Comparison of ENCODE assay signal across 9 cellular contexts in the genomic region with DNA sequence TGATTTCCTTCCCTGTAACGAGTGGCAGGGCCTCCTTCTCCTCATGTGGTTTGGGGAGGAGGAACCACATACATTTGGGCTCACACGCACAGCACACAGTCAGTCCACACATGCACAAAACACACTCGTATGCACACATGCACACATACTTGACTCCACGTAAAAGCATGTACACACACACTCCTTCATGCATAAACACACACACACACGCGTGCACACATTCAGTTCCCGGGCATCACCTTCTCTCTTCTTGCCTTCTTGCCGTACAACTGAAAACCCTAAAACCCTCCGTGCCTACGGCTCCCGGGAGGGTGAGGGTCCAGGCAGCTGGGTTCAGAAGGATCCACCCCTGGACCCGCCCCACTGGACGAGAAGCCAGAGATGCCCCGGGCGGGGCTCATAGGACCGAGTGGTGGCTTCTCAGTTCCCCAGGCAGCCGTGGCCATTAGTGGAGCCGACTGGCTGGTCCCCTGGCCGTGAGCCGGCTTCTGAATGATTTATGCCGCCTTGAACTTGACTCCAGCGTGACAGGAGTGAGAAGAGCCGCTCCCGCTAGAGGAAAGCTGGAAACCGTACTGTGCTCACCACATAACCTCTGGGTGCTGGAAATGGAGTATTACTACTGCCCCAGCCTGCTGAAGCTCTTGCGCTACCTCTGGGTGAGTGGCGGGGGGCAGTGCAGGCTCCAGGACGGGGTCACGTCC.
DNase-seq lines count a peak whose midpoint lies in the region; ATAC-seq and TF ChIP-seq lines count a peak whose summit lies in the region.
"Had no signal": no experiment of that assay in that cellular context is flagged by ENCODE, and none has a peak within 500 bp of the region (broad histone marks: within the 10 kb centered on the region; RNA-seq: fewer than 3 reads in every experiment).

No MANE protein-coding gene starts in this region.

- H3K36me3 ChIP-seq in skeletal muscle tissue (ENCODE audit: control insufficient read depth in 3 of 3, insufficient read depth in 3 of 3, low read length in 3 of 3): no peaks in the 10 kb centered on the region
- H3K36me3 ChIP-seq in Caco-2 (ENCODE audit: control insufficient read depth, insufficient read depth, low read length): no peaks in the 10 kb centered on the region
- no peaks in the 10 kb centered on the region for H3K36me3 ChIP-seq in Karpas-422 (ENCODE audit: insufficient read depth, low read length)

- ATAC-seq in activated T-cell treated with anti-CD3 and anti-CD28 coated beads, Interleukin-2, amount 50 U/mL, for 72 hours (replicated peaks in 1 of 2): peak; percentile 12 to 24

- no peaks in the 10 kb centered on the region for H4K20me1 ChIP-seq in Karpas-422 (ENCODE audit: insufficient read depth, low read depth, low read length)

- peaks cover 82% of the 10 kb centered on the region for H3K4me1 Mint-ChIP-seq in activated T-cell treated with anti-CD3 and anti-CD28 coated beads, Interleukin-2, amount 50 U/mL, for 72 hours (ENCODE audit: low read depth)
- peaks cover 94 to 95% of the 10 kb centered on the region in 2 donors for H3K4me1 Mint-ChIP-seq in immature natural killer cell
- peaks cover 14% of the 10 kb centered on the region for H3K4me1 Mint-ChIP-seq in Caco-2 (ENCODE audit: low read depth, unreplicated experiment)

- no TSS peak for BruUV-seq in Caco-2 (replicated peaks; lab: Mats Ljungman, UMichigan)

- intact Hi-C loops in Caco-2 (cut with micrococcal nuclease; ENCODE audit: unreplicated experiment): no loop called here

- no peaks in the 10 kb centered on the region for H3K79me2 ChIP-seq in Karpas-422 (ENCODE audit: low read length)

- H3K4me3 Mint-ChIP-seq in activated T-cell treated with anti-CD3 and anti-CD28 coated beads, Interleukin-2, amount 50 U/mL, for 72 hours: peak overlapping the region; percentile 92 to 95
- H3K4me3 Mint-ChIP-seq in immature natural killer cell (peak overlapping the region; percentile 85 to 91 (median 89)), Caco-2 (ENCODE audit: unreplicated experiment) (no peak overlapping the region)

- no peaks in the 10 kb centered on the region for H3K36me3 Mint-ChIP-seq in activated T-cell treated with anti-CD3 and anti-CD28 coated beads, Interleukin-2, amount 50 U/mL, for 72 hours (ENCODE audit: insufficient read depth in 2 of 2)
- H3K36me3 Mint-ChIP-seq in immature natural killer cell (no peaks in the 10 kb centered on the region), Caco-2 (ENCODE audit: insufficient read depth, unreplicated experiment) (peaks cover 11% of the 10 kb centered on the region)

- peaks cover 21 to 37% (median 22%) of the 10 kb centered on the region in 3 donors for H3K4me1 ChIP-seq in skeletal muscle tissue (ENCODE audit: control insufficient read depth in 3 of 3, insufficient read depth in 3 of 3, low read length in 3 of 3)
- H3K4me1 ChIP-seq in Caco-2: no peaks in the 10 kb centered on the region
- no peaks in the 10 kb centered on the region for H3K4me1 ChIP-seq in Karpas-422 (ENCODE audit: low read length)

- H3K4me3 ChIP-seq in skeletal muscle tissue (ENCODE audit: low read length in 3 of 3) (peak overlapping the region; percentile 30 to 62 (median 60)), Caco-2 (ENCODE audit: low read depth, low read length) (no peak overlapping the region), Karpas-422 (ENCODE audit: low read length) (no peak overlapping the region)

- peak overlapping the region; percentile 88 for H3K27ac Mint-ChIP-seq in activated T-cell treated with anti-CD3 and anti-CD28 coated beads, Interleukin-2, amount 50 U/mL, for 72 hours
- H3K27ac Mint-ChIP-seq in immature natural killer cell: peak overlapping the region; percentile 90 to 98 (median 96)
- H3K27ac Mint-ChIP-seq in Caco-2 (ENCODE audit: unreplicated experiment): no peak overlapping the region

- H3K27me3 Mint-ChIP-seq in activated T-cell treated with anti-CD3 and anti-CD28 coated beads, Interleukin-2, amount 50 U/mL, for 72 hours (ENCODE audit: low read depth): no peaks in the 10 kb centered on the region
- H3K27me3 Mint-ChIP-seq in immature natural killer cell (ENCODE audit: low read depth in 3 of 3) (peaks cover 10 to 27% (median 16%) of the 10 kb centered on the region in 3 donors), Caco-2 (ENCODE audit: insufficient read depth, unreplicated experiment) (no peaks in the 10 kb centered on the region)

- no peaks in the 10 kb centered on the region for H3K9me3 ChIP-seq in skeletal muscle tissue (ENCODE audit: control insufficient read depth in 3 of 3, low read length in 3 of 3)
- no peaks in the 10 kb centered on the region for H3K9me3 ChIP-seq in Caco-2
- H3K9me3 ChIP-seq in Karpas-422 (ENCODE audit: low read length): no peaks in the 10 kb centered on the region

- H3K4me2 ChIP-seq in Karpas-422 (ENCODE audit: low read depth, low read length, poor library complexity, severe bottlenecking): no peak overlapping the region

- CTCF ChIA-PET in HEK293T (lab: Yijun Ruan, JAX): no interaction called here
- CTCF ChIA-PET in Caco-2 (lab: Charles Lee): no interaction called here

- POLR2A ChIA-PET in HEK293T (lab: Yijun Ruan, JAX): no interaction called here
- POLR2A ChIA-PET in Caco-2 (lab: Charles Lee): no interaction called here

- no peak for TF ChIP-seq CTCF in Caco-2 (IDR thresholded peaks at IDR 0.05; ENCODE audit: insufficient read depth in 1 of 2, low read depth in 1 of 2, low read length in 1 of 2, severe bottlenecking in 1 of 2, unreplicated experiment in 1 of 2)

- no peaks in the 10 kb centered on the region for H3K9me2 ChIP-seq in Karpas-422 (replicated peaks; ENCODE audit: insufficient read depth, low read length)

- no peaks in the 10 kb centered on the region for H3K9me3 Mint-ChIP-seq in activated T-cell treated with anti-CD3 and anti-CD28 coated beads, Interleukin-2, amount 50 U/mL, for 72 hours
- H3K9me3 Mint-ChIP-seq in immature natural killer cell (no peaks in the 10 kb centered on the region), Caco-2 (ENCODE audit: unreplicated experiment) (no peaks in the 10 kb centered on the region)

- H3K9ac ChIP-seq in skeletal muscle tissue (ENCODE audit: low read depth in 1 of 3, low read length in 3 of 3) (peak overlapping the region; percentile 72 to 76 (median 75)), Karpas-422 (ENCODE audit: low read length) (no peak overlapping the region)

- no peak for DNase-seq in HEK293T (ENCODE audit: extremely low spot score)
- peak in 1 of 2 donors; percentile 30 for DNase-seq in activated T-cell treated with anti-CD3 and anti-CD28 coated beads, Interleukin-2, amount 50 U/mL, for 72 hours
- peak in 1 of 3 donors; percentile 28 for DNase-seq in immature natural killer cell
- DNase-seq in Caco-2: no peak
- DNase-seq in HuH-7.5 (ENCODE audit: low spot score): no peak
- DNase-seq in cerebellar nuclear complex (lab: John Stamatoyannopoulos, UW): no peak
- DNase-seq in Karpas-422: no peak
- DNase-seq: SHP77 had no signal

- peaks cover 0 to 6% (median 0%) of the 10 kb centered on the region in 3 donors for H3K27me3 ChIP-seq in skeletal muscle tissue (ENCODE audit: control insufficient read depth in 3 of 3, insufficient read depth in 3 of 3, low read length in 3 of 3)
- H3K27me3 ChIP-seq in Caco-2 (replicated peaks; ENCODE audit: control insufficient read depth, insufficient read depth, low read length): no peaks in the 10 kb centered on the region
- no peaks in the 10 kb centered on the region for H3K27me3 ChIP-seq in Karpas-422 (ENCODE audit: low read length)

- H3K27ac ChIP-seq in skeletal muscle tissue (ENCODE audit: low read depth, low read length): peak overlapping the region; percentile 75
- H3K27ac ChIP-seq in Karpas-422 (ENCODE audit: low read length): no peak overlapping the region

- H2AFZ ChIP-seq in Karpas-422 (ENCODE audit: low read length): no peak overlapping the region

TF ChIP-seq in HEK293T, 16 proteins besides CTCF, POLR2A, EP300 and RAD21:
- TF ChIP-seq CTBP1 (IDR thresholded peaks at IDR 0.05; ENCODE audit: borderline replicate concordance): no peak
- TF ChIP-seq FOXA1 (IDR thresholded peaks at IDR 0.05): no peak
- TF ChIP-seq, protein P1, sequence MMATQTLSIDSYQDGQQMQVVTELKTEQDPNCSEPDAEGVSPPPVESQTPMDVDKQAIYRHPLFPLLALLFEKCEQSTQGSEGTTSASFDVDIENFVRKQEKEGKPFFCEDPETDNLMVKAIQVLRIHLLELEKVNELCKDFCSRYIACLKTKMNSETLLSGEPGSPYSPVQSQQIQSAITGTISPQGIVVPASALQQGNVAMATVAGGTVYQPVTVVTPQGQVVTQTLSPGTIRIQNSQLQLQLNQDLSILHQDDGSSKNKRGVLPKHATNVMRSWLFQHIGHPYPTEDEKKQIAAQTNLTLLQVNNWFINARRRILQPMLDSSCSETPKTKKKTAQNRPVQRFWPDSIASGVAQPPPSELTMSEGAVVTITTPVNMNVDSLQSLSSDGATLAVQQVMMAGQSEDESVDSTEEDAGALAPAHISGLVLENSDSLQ (IDR thresholded peaks at IDR 0.05): peak; percentile 58

Comparison
In these comparisons a context has a peak if more than half of its experiments do, and no peak if none do; other contexts are left out.
1. H3K4me3 ChIP-seq: peak in skeletal muscle tissue (3 of 3); none in Caco-2 (single experiment) and Karpas-422 (single experiment).